ENCODE assay signal across 8 cellular contexts in genomic region chrX:55161581-55161980, GRCh38. TPM values are rescaled to one million over a fixed set of nuclear protein-coding genes. Genes with fewer than 3 reads are reported as not detected.
A peak's percentile ranks its signal among the peaks of the same experiment; 100 is the strongest.
DNase-seq lines count a peak whose midpoint lies in the region; ATAC-seq and TF ChIP-seq lines count a peak whose summit lies in the region.

No MANE protein-coding gene starts in this region.

- H3K27me3 ChIP-seq in kidney epithelial cell (ENCODE audit: control insufficient read depth, insufficient read depth, low read length) = peaks cover 2% of the 10 kb centered on the region

- no peaks in the 10 kb centered on the region for H3K36me3 ChIP-seq in kidney epithelial cell (ENCODE audit: control insufficient read depth, insufficient read depth, low read length)

- in situ Hi-C loops in astrocyte of the spinal cord (cut with HindIII; ENCODE audit: low sequenced_read_pairs) = no loop called here

- ATAC-seq in GM21737 (IDR thresholded peaks at IDR 0.05; ENCODE audit: unreplicated experiment) = no peak

- H3K27ac ChIP-seq in substantia nigra (ENCODE audit: low read depth, low read length, poor library complexity, severe bottlenecking) = peak overlapping the region; percentile 88

- DNase-seq in AG20443 (ENCODE audit: low spot score) = peak; percentile 10
- no peak for DNase-seq in Jurkat, Clone E6-1 (ENCODE audit: low read depth, low spot score)
- DNase-seq in astrocyte of the spinal cord (ENCODE audit: low read depth, low spot score) = peak; percentile 7
- DNase-seq in kidney epithelial cell (ENCODE audit: low read depth) = no peak
- peak in 2 of 49 donors; percentile 6 to 22 for DNase-seq in substantia nigra (lab: John Stamatoyannopoulos, UW)
- no peak for DNase-seq in mucosa of gallbladder (ENCODE audit: low spot score)
- no peak for DNase-seq in NCI-H2107 (lab: John Stamatoyannopoulos, UW)

- no peak for TF ChIP-seq CTCF in astrocyte of the spinal cord (IDR thresholded peaks at IDR 0.05; ENCODE audit: low read depth, low read length)
- no peak for TF ChIP-seq CTCF in kidney epithelial cell (IDR thresholded peaks at IDR 0.05; ENCODE audit: insufficient read depth, low read length, poor library complexity, severe bottlenecking)

- peak overlapping the region; percentile 66 for H3K4me3 ChIP-seq in Jurkat, Clone E6-1 (ENCODE audit: low read length)
- H3K4me3 ChIP-seq in astrocyte of the spinal cord (ENCODE audit: low read depth, low read length) = peak overlapping the region; percentile 69
- peak overlapping the region; percentile 55 for H3K4me3 ChIP-seq in kidney epithelial cell (ENCODE audit: low read depth, low read length)

RNA-seq across cellular contexts. Expression of gene PAGE5, which starts 58.6 kb away (rescaled TPM):
- polyA plus RNA-seq in Jurkat, Clone E6-1 (2012; ENCODE audit: insufficient read depth, insufficient read length) = not detected
- total RNA-seq in kidney epithelial cell (not detected in 2 replicates), mucosa of gallbladder (not detected)

Comparison
In these comparisons a context has a peak if more than half of its experiments do, and no peak if none do; other contexts are left out.
1. DNase-seq: peak in AG20443 (single experiment) and astrocyte of the spinal cord (single experiment); none in Jurkat, Clone E6-1 (single experiment), kidney epithelial cell (single experiment), mucosa of gallbladder (single experiment) and NCI-H2107 (single experiment).
2. Peak in every context shown above with its lines, with median percentiles within 50 percentile points of each other: H3K4me3 ChIP-seq.